8 cellular contexts compared by ENCODE assay signal in the genomic region with DNA sequence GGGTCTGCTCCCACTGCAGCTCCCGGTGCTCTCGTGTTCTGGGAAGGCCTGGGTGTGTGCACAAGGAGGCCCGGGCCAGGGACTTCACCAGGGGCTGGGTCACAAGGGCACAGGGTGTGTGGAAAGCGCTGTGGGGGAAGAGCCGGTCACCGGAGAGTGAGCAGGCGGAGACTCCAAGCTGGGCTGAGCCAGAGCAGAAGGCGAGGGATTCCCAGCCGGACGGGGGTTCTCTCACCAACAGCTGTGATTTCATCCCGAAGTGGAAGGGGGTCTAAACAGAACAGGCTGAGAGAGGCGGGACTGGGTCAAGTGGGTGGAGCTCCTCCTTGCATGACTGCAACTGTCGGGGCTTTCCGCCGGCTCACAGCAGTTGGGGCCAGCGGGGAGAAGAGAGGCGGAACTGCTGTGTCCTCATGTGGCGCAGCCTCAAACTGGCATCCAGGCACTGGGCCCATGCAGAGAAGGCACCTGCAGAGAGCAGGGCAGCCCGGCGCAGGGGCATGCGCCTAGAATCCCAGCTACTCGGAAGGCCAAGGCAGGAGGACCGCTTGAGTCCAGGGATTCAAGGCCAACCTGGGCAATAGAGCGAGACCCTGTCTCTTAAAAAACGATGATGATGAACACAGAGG. TPM values are rescaled to one million over a fixed set of nuclear protein-coding genes. Genes with fewer than 3 reads are reported as not detected.
A peak's percentile ranks its signal among the peaks of the same experiment; 100 is the strongest.
DNase-seq lines count a peak whose midpoint lies in the region; ATAC-seq and TF ChIP-seq lines count a peak whose summit lies in the region.

No MANE protein-coding gene starts in this region.

- H3K4me3 Mint-ChIP-seq in CD4-positive, alpha-beta T cell, result peak overlapping the region; percentile 86
- peak overlapping the region; percentile 67 to 95 (median 93) for H3K4me3 Mint-ChIP-seq in IgD-negative memory B cell

- H3K9me3 Mint-ChIP-seq in CD4-positive, alpha-beta T cell, result no peaks in the 10 kb centered on the region
- no peaks in the 10 kb centered on the region for H3K9me3 Mint-ChIP-seq in IgD-negative memory B cell

- H3K27ac ChIP-seq in CD4-positive, alpha-beta T cell (ENCODE audit: low read depth, low read length), result peak overlapping the region; percentile 99
- no peak overlapping the region for H3K27ac ChIP-seq in Karpas-422 (ENCODE audit: low read length)

- H3K9ac ChIP-seq in Karpas-422 (ENCODE audit: low read length), result no peak overlapping the region

- H3K4me3 ChIP-seq in Karpas-422 (ENCODE audit: low read length), result no peak overlapping the region

- TF ChIP-seq CTCF in CD4-positive, alpha-beta T cell (IDR thresholded peaks at IDR 0.05), result no peak

- no peaks in the 10 kb centered on the region for H3K9me3 ChIP-seq in CD4-positive, alpha-beta T cell (ENCODE audit: control insufficient read depth, low read length)
- H3K9me3 ChIP-seq in Karpas-422 (ENCODE audit: low read length), result no peaks in the 10 kb centered on the region

- no peaks in the 10 kb centered on the region for H3K79me2 ChIP-seq in Karpas-422 (ENCODE audit: low read length)

- peaks cover 41% of the 10 kb centered on the region for H3K36me3 Mint-ChIP-seq in CD4-positive, alpha-beta T cell (ENCODE audit: low read depth)
- peaks cover 2% of the 10 kb centered on the region for H3K36me3 Mint-ChIP-seq in IgD-negative memory B cell

- no peak overlapping the region for H3K4me2 ChIP-seq in Karpas-422 (ENCODE audit: low read depth, low read length, poor library complexity, severe bottlenecking)

- ATAC-seq in CD4-positive, alpha-beta T cell (ENCODE audit: poor library complexity), result peak; percentile 75
- peak; percentile 54 for ATAC-seq in GM21367 (IDR thresholded peaks at IDR 0.05; ENCODE audit: unreplicated experiment)

- peaks cover 63% of the 10 kb centered on the region for H3K4me1 Mint-ChIP-seq in CD4-positive, alpha-beta T cell (ENCODE audit: low read depth)
- peaks cover 34 to 63% (median 62%) of the 10 kb centered on the region in 3 donors for H3K4me1 Mint-ChIP-seq in IgD-negative memory B cell

- no peaks in the 10 kb centered on the region; the same call in 1 of the 2 replicates for H3K4me1 ChIP-seq in Karpas-422 (ENCODE audit: low read length)

- H3K27me3 ChIP-seq in CD4-positive, alpha-beta T cell (ENCODE audit: control insufficient read depth, insufficient read depth, low read length), result no peaks in the 10 kb centered on the region
- H3K27me3 ChIP-seq in Karpas-422 (ENCODE audit: low read length), result no peaks in the 10 kb centered on the region

- H4K20me1 ChIP-seq in Karpas-422 (ENCODE audit: insufficient read depth, low read depth, low read length), result peaks cover 24% of the 10 kb centered on the region; the same call in 1 of the 2 replicates

- POLR2A ChIA-PET in CD4-positive, alpha-beta T cell (lab: Charles Lee), result interaction anchor here (0.6 to 4.2 kb wide), 16 partner anchors 9 to 1997 kb away, joined by 3 to 111 read pairs (median 4); partner anchors contain the start of genes ALKBH4, LRWD1, MEPCE and PRKRIP1

- H2AFZ ChIP-seq in Karpas-422 (ENCODE audit: low read length), result no peak overlapping the region

- CTCF ChIA-PET in CD4-positive, alpha-beta T cell (lab: Charles Lee), result interaction anchor here (0.6 to 2.3 kb wide), 5 partner anchors 8 to 24 kb away, joined by 3 to 17 read pairs (median 5); no protein-coding TSS in a partner anchor

- no peaks in the 10 kb centered on the region for H3K9me2 ChIP-seq in Karpas-422 (replicated peaks; ENCODE audit: insufficient read depth, low read length)

- peak; percentile 74 to 84 (median 78) for DNase-seq in CD4-positive, alpha-beta T cell
- DNase-seq in activated CD8-positive, alpha-beta memory T cell treated with anti-CD3 and anti-CD28 coated beads, Interleukin-2, amount 50 U/mL, for 24 hours (ENCODE audit: extremely low read depth), result peak; percentile 69
- DNase-seq in cardiac septum (ENCODE audit: low spot score), result peak; percentile 93
- peak; percentile 80 to 86 for DNase-seq in stimulated activated CD4-positive, alpha-beta T cell treated with anti-CD3 and anti-CD28 coated beads, Interleukin-2, amount 100 ng/mL, for 24 hours
- no peak for DNase-seq in Karpas-422
- no peak for DNase-seq in DMS114 treated with DMSO at 0.1 percent for 48 hours (lab: John Stamatoyannopoulos, UW; ENCODE audit: unreplicated experiment)

- peaks cover 28% of the 10 kb centered on the region for H3K36me3 ChIP-seq in Karpas-422 (ENCODE audit: insufficient read depth, low read length)

- H3K27ac Mint-ChIP-seq in CD4-positive, alpha-beta T cell, result peak overlapping the region; percentile 100
- peak overlapping the region; percentile 100 for H3K27ac Mint-ChIP-seq in IgD-negative memory B cell

- intact Hi-C loops in CD4-positive, alpha-beta T cell (cut with DNase I, micrococcal nuclease), result loop anchor here in 1 of 2 experiments (1.0 kb wide), 1 partner anchor 8 kb away; no protein-coding TSS in a partner anchor
- intact Hi-C loops in cardiac septum (cut with DNase I), result no loop called here

- H3K27me3 Mint-ChIP-seq in CD4-positive, alpha-beta T cell, result no peaks in the 10 kb centered on the region
- peaks cover 2% of the 10 kb centered on the region for H3K27me3 Mint-ChIP-seq in IgD-negative memory B cell

RNA-seq across cellular contexts. Expression of gene ORAI2, which starts 7.6 kb away (rescaled TPM):
- total RNA-seq in CD4-positive, alpha-beta T cell, result 10 to 100 TPM; 12.3 to 16.5 TPM
- 290 TPM for polyA plus RNA-seq in IgD-negative memory B cell
- 6.8 TPM for total RNA-seq in cardiac septum
- 2.8 and 7.8 TPM in 2 replicates for total RNA-seq in Karpas-422 (2014; rRNA removed; shearing (Covaris generic); ENCODE audit: low replicate concordance)

RNA-seq across cellular contexts. Expression of gene PRKRIP1, which starts 29.6 kb away (rescaled TPM):
- 10 to 100 TPM; 47.4 to 48.0 TPM for total RNA-seq in CD4-positive, alpha-beta T cell
- 35.1 TPM for polyA plus RNA-seq in IgD-negative memory B cell
- total RNA-seq in cardiac septum, result 15.4 TPM
- total RNA-seq in Karpas-422 (2014; rRNA removed; shearing (Covaris generic); ENCODE audit: low replicate concordance), result 42.7 and 75.4 TPM in 2 replicates

RNA-seq across cellular contexts. Expression of gene ALKBH4, which starts 38.9 kb away (rescaled TPM):
- total RNA-seq in CD4-positive, alpha-beta T cell, result 1 to 10 TPM; 2.9 to 3.5 TPM
- polyA plus RNA-seq in IgD-negative memory B cell, result 18.1 TPM
- total RNA-seq in cardiac septum, result 6.5 TPM
- total RNA-seq in Karpas-422 (2014; rRNA removed; shearing (Covaris generic); ENCODE audit: low replicate concordance), result 3.7 and 11.9 TPM in 2 replicates

RNA-seq across cellular contexts. Expression of gene LRWD1, which starts 39.0 kb away (rescaled TPM):
- total RNA-seq in CD4-positive, alpha-beta T cell, result 10 to 100 TPM; 12.9 to 13.9 TPM
- polyA plus RNA-seq in IgD-negative memory B cell, result 13.4 TPM
- 9.9 TPM for total RNA-seq in cardiac septum
- total RNA-seq in Karpas-422 (2014; rRNA removed; shearing (Covaris generic); ENCODE audit: low replicate concordance), result 15.2 and 24.9 TPM in 2 replicates

RNA-seq across cellular contexts. Expression of gene POLR2J, which starts 53.0 kb away (rescaled TPM):
- total RNA-seq in CD4-positive, alpha-beta T cell, result 10 to 100 TPM; 35.8 to 39.7 TPM
- polyA plus RNA-seq in IgD-negative memory B cell, result 111 TPM
- total RNA-seq in cardiac septum, result 58.7 TPM
- 53.1 and 60.7 TPM in 2 replicates for total RNA-seq in Karpas-422 (2014; rRNA removed; shearing (Covaris generic); ENCODE audit: low replicate concordance)

Comparison
In these comparisons a context has a peak if more than half of its experiments do, and no peak if none do; other contexts are left out.
1. DNase-seq: peak in CD4-positive, alpha-beta T cell (10 of 10), activated CD8-positive, alpha-beta memory T cell treated with anti-CD3 and anti-CD28 coated beads, Interleukin-2, amount 50 U/mL, for 24 hours (single experiment), cardiac septum (single experiment) and stimulated activated CD4-positive, alpha-beta T cell treated with anti-CD3 and anti-CD28 coated beads, Interleukin-2, amount 100 ng/mL, for 24 hours (2 of 2); none in Karpas-422 (single experiment) and DMS114 treated with DMSO at 0.1 percent for 48 hours (single experiment).